30 cellular contexts compared by ENCODE assay signal in genomic region chr22:32828561-32828960, GRCh38. TPM values are rescaled to one million over a fixed set of nuclear protein-coding genes. Genes with fewer than 3 reads are reported as not detected.
DNase-seq lines count a peak whose midpoint lies in the region; ATAC-seq and TF ChIP-seq lines count a peak whose summit lies in the region.
"Had no signal": no experiment of that assay in that cellular context is flagged by ENCODE, and none has a peak within 500 bp of the region (broad histone marks: within the 10 kb centered on the region; RNA-seq: fewer than 3 reads in every experiment).

No MANE protein-coding gene starts in this region.

- TF ChIP-seq CTCF in left ventricle myocardium inferior (IDR thresholded peaks at IDR 0.05; ENCODE audit: borderline replicate concordance): no peak
- no peak for TF ChIP-seq CTCF in smooth muscle cell (IDR thresholded peaks at IDR 0.05; ENCODE audit: borderline replicate concordance, insufficient read depth, poor library complexity, severe bottlenecking)
- TF ChIP-seq CTCF in uterus (IDR thresholded peaks at IDR 0.05): no peak
- no peak for TF ChIP-seq CTCF in left lung (IDR thresholded peaks at IDR 0.05)

- H3K27ac ChIP-seq in left ventricle myocardium inferior (replicated peaks) (peak overlapping the region; percentile 86), right cardiac atrium (ENCODE audit: low read length) (peak overlapping the region; percentile 89), smooth muscle cell (ENCODE audit: low read depth) (peak overlapping the region; percentile 84), uterus (peak overlapping the region; percentile 47 to 72), left lung (peak overlapping the region in 1 of 2 donors; percentile 20)
- H3K27ac ChIP-seq: pancreas had no signal

- 61% methylated on average over 5 of the region's 5 CpGs for WGBS in right cardiac atrium
- WGBS in smooth muscle cell (ENCODE audit: low lambda C conversion rate): 70% methylated on average over 5 of the region's 5 CpGs

- H3K4me1 ChIP-seq in left ventricle myocardium inferior (peaks cover 100% of the 10 kb centered on the region), right cardiac atrium (ENCODE audit: control insufficient read depth, insufficient read depth, low read length) (peaks cover 49% of the 10 kb centered on the region), smooth muscle cell (ENCODE audit: low read depth) (peaks cover 3% of the 10 kb centered on the region), uterus (peaks cover 17 to 34% of the 10 kb centered on the region in 2 donors), left lung (peaks cover 16 to 75% of the 10 kb centered on the region in 2 donors)
- H3K4me1 ChIP-seq: pancreas had no signal

- no peak overlapping the region for H3K4me3 ChIP-seq in left ventricle myocardium inferior
- no peak overlapping the region for H3K4me3 ChIP-seq in right cardiac atrium (ENCODE audit: low read length)
- no peak overlapping the region for H3K4me3 ChIP-seq in smooth muscle cell
- H3K4me3 ChIP-seq in uterus: no peak overlapping the region
- H3K4me3 ChIP-seq in left lung: no peak overlapping the region
- H3K4me3 ChIP-seq: adrenal gland, pancreas had no signal

- peaks cover 96% of the 10 kb centered on the region for H3K79me2 ChIP-seq in smooth muscle cell (ENCODE audit: low read depth)

- H2AFZ ChIP-seq in smooth muscle cell (ENCODE audit: low read depth): no peak overlapping the region

- H3K9me3 ChIP-seq in left ventricle myocardium inferior (replicated peaks) (no peaks in the 10 kb centered on the region), right cardiac atrium (ENCODE audit: control insufficient read depth, low read length) (no peaks in the 10 kb centered on the region), smooth muscle cell (replicated peaks; ENCODE audit: low read depth) (no peaks in the 10 kb centered on the region), uterus (no peaks in the 10 kb centered on the region), left lung (no peaks in the 10 kb centered on the region)
- H3K9me3 ChIP-seq: adrenal gland, pancreas had no signal

- H3K9ac ChIP-seq in smooth muscle cell (ENCODE audit: low read depth): no peak overlapping the region

- DNase-seq in left ventricle myocardium inferior (no peak), Right ventricle myocardium inferior (ENCODE audit: missing footprints) (no peak), right cardiac atrium (no peak), smooth muscle cell (lab: John Stamatoyannopoulos, UW; ENCODE audit: unreplicated experiment) (no peak), uterus (peak in 1 of 2 donors; percentile 28), germinal center (ENCODE audit: low spot score) (no peak), left lung (no peak)
- DNase-seq: activated CD4-positive, alpha-beta T cell treated with anti-CD3 and anti-CD28 coated beads, Interleukin-2, amount 50 U/mL, for 48 hours; activated CD4-positive, CD25-positive, alpha-beta regulatory T cell treated with anti-CD3 and anti-CD28 coated beads, Interleukin-2, amount 50 U/mL, for 72 hours; activated naive CD4-positive, alpha-beta T cell treated with Interleukin-2 at 50 U/mL for 16 hours; activated T-cell treated with anti-CD3 and anti-CD28 coated beads, Interleukin-2, amount 50 U/mL, for 72 hours; adrenal gland; CD4-positive, CD25-positive, alpha-beta regulatory T cell; DMS79 treated with DMSO at 0.1 percent for 48 hours; GDM1; IMR-90; kidney; mammary epithelial cell; MV-4-11; NCI-H1436 treated with DMSO at 0.1 percent for 48 hours; NCI-H774; pancreas; retina; SHP77 treated with DMSO at 0.1 percent for 48 hours; stimulated activated CD4-positive, alpha-beta T cell treated with anti-CD3 and anti-CD28 coated beads, Interleukin-12 subunit alpha, Interleukin-12 subunit beta, amount 100 ng/mL, for 4 hours; stimulated activated CD4-positive, alpha-beta T cell treated with anti-CD3 and anti-CD28 coated beads, Interleukin-2, amount 100 ng/mL, for 48 hours; T-helper 2 cell had no signal

- H3K36me3 ChIP-seq in left ventricle myocardium inferior: peaks cover 34% of the 10 kb centered on the region
- peaks cover 11% of the 10 kb centered on the region for H3K36me3 ChIP-seq in smooth muscle cell (ENCODE audit: low read depth)
- H3K36me3 ChIP-seq in uterus: no peaks in the 10 kb centered on the region
- H3K36me3 ChIP-seq in left lung: no peaks in the 10 kb centered on the region
- H3K36me3 ChIP-seq: pancreas had no signal

- no peak overlapping the region for H3K4me2 ChIP-seq in smooth muscle cell

- peaks cover 100% of the 10 kb centered on the region for H4K20me1 ChIP-seq in smooth muscle cell (ENCODE audit: low read depth)

- intact Hi-C loops in left ventricle myocardium inferior (cut with micrococcal nuclease): no loop called here
- intact Hi-C loops in Right ventricle myocardium inferior (cut with DNase I): no loop called here
- intact Hi-C loops in right cardiac atrium (cut with DNase I): no loop called here
- intact Hi-C loops in uterus (cut with DNase I; ENCODE audit: low total_unique reads): no loop called here
- intact Hi-C loops in left lung (cut with DNase I): no loop called here

- H3K27me3 ChIP-seq in left ventricle myocardium inferior (ENCODE audit: low read depth): no peaks in the 10 kb centered on the region
- H3K27me3 ChIP-seq in right cardiac atrium (ENCODE audit: control insufficient read depth, insufficient read depth): no peaks in the 10 kb centered on the region
- H3K27me3 ChIP-seq in smooth muscle cell (ENCODE audit: low read depth): no peaks in the 10 kb centered on the region
- no peaks in the 10 kb centered on the region for H3K27me3 ChIP-seq in uterus
- no peaks in the 10 kb centered on the region for H3K27me3 ChIP-seq in left lung
- H3K27me3 ChIP-seq: adrenal gland, pancreas had no signal

- no peak for TF ChIP-seq POLR2A in uterus (IDR thresholded peaks at IDR 0.05)

- H3F3A ChIP-seq in smooth muscle cell (ENCODE audit: low read depth): peaks cover 79% of the 10 kb centered on the region

- ATAC-seq in Right ventricle myocardium inferior: no peak
- no peak for ATAC-seq in right cardiac atrium
- ATAC-seq in GM21825 (IDR thresholded peaks at IDR 0.05; ENCODE audit: unreplicated experiment): no peak
- ATAC-seq in left lung: no peak
- ATAC-seq: activated T-cell treated with anti-CD3 and anti-CD28 coated beads, Interleukin-2, amount 50 U/mL, for 72 hours; HCT116; Panc1; pancreas had no signal

RNA-seq across cellular contexts. Expression of gene TIMP3, which starts 27.1 kb away (rescaled TPM):
- total RNA-seq in left ventricle myocardium inferior (250 TPM), Right ventricle myocardium inferior (288 TPM), right cardiac atrium (100 to 1,000 TPM; 488 to 893 (median 598) TPM), smooth muscle cell (3,114 and 3,210 TPM in 2 replicates), uterus (100 to 1,000 TPM; 192 to 702 (median 423) TPM), left lung (100 to 1,000 TPM; 277 to 308 TPM)
- polyA plus RNA-seq in right cardiac atrium (412 TPM), smooth muscle cell (3,050 and 3,942 TPM in 2 replicates)
- polyA plus RNA-seq: CD4-positive, CD25-positive, alpha-beta regulatory T cell had no signal
